In genomic region chr1:56451491-56451890, GRCh38 we compare ENCODE assay signal across 23 cellular contexts.
DNase-seq lines count a peak whose midpoint lies in the region; ATAC-seq and TF ChIP-seq lines count a peak whose summit lies in the region.
"Had no signal": no experiment of that assay in that cellular context is flagged by ENCODE, and none has a peak within 500 bp of the region (broad histone marks: within the 10 kb centered on the region; RNA-seq: fewer than 3 reads in every experiment).

No MANE protein-coding gene starts in this region.

- intact Hi-C loops in esophagus squamous epithelium (cut with DNase I): no loop called here
- intact Hi-C loops in mucosa of descending colon (cut with DNase I, micrococcal nuclease): no loop called here

- H3K27ac ChIP-seq in Peyer's patch (peak overlapping the region in 2 of 4 donors; percentile 69 to 72), esophagus squamous epithelium (peak overlapping the region in 3 of 4 donors; percentile 19 to 53 (median 40)), subcutaneous abdominal adipose tissue (ENCODE audit: low read depth, low read length) (peak overlapping the region; percentile 47)
- H3K27ac ChIP-seq: upper lobe of right lung had no signal

- DNase-seq in Peyer's patch (peak in 2 of 3 donors; percentile 78 to 84), esophagus squamous epithelium (lab: John Stamatoyannopoulos, UW) (no peak), mucosa of descending colon (peak; percentile 64 to 77 (median 75)), nucleus accumbens (lab: John Stamatoyannopoulos, UW) (no peak), NCI-H146 treated with DMSO at 0.1 percent for 48 hours (lab: John Stamatoyannopoulos, UW; ENCODE audit: unreplicated experiment) (no peak), cortex of kidney (lab: John Stamatoyannopoulos, UW) (no peak)
- DNase-seq: activated CD4-positive, alpha-beta T cell treated with anti-CD3 and anti-CD28 coated beads for 4 hours; activated CD8-positive, alpha-beta memory T cell treated with anti-CD3 and anti-CD28 coated beads for 24 hours; activated gamma-delta T cell; activated naive CD8-positive, alpha-beta T cell treated with anti-CD3 and anti-CD28 coated beads, Interleukin-2, amount 10 ng/mL, durations not matched to agents 7 days and 5 days; Calu3; caudate nucleus; lower lobe of right lung; NCI-H1092 treated with DMSO at 0.1 percent for 48 hours; NCI-H1930; NCI-H526 treated with DMSO at 0.1 percent for 48 hours; SHP77; stimulated activated CD4-positive, alpha-beta T cell treated with anti-CD3 and anti-CD28 coated beads, Interleukin-1b, Interleukin-23, amount 100 ng/mL, for 48 hours; stimulated activated CD8-positive, alpha-beta memory T cell treated with anti-CD3 and anti-CD28 coated beads, Interleukin-4, amount 100 ng/mL, for 48 hours; upper lobe of right lung had no signal

- H3K9me3 ChIP-seq in Peyer's patch: no peaks in the 10 kb centered on the region
- no peaks in the 10 kb centered on the region for H3K9me3 ChIP-seq in esophagus squamous epithelium
- H3K9me3 ChIP-seq in mucosa of descending colon: no peaks in the 10 kb centered on the region
- no peaks in the 10 kb centered on the region for H3K9me3 ChIP-seq in subcutaneous abdominal adipose tissue (ENCODE audit: control insufficient read depth in 5 of 5, low read length in 5 of 5)
- H3K9me3 ChIP-seq: lower lobe of right lung, upper lobe of right lung had no signal

- H3K4me3 ChIP-seq in Peyer's patch (no peak overlapping the region), esophagus squamous epithelium (no peak overlapping the region), mucosa of descending colon (no peak overlapping the region), subcutaneous abdominal adipose tissue (ENCODE audit: low read depth in 1 of 5, low read length in 5 of 5) (no peak overlapping the region)
- H3K4me3 ChIP-seq: lower lobe of right lung, skin epidermis, upper lobe of right lung had no signal

- WGBS in esophagus squamous epithelium, 2 donors: 81 to 95% methylated on average over 5 of the region's 5 CpGs

- H3K36me3 ChIP-seq in Peyer's patch (no peaks in the 10 kb centered on the region), esophagus squamous epithelium (no peaks in the 10 kb centered on the region), mucosa of descending colon (ENCODE audit: low read depth) (no peaks in the 10 kb centered on the region), subcutaneous abdominal adipose tissue (ENCODE audit: control insufficient read depth in 5 of 5, insufficient read depth in 5 of 5, low read length in 5 of 5) (no peaks in the 10 kb centered on the region)
- H3K36me3 ChIP-seq: lower lobe of right lung, upper lobe of right lung had no signal

- H3K9ac ChIP-seq in subcutaneous abdominal adipose tissue (ENCODE audit: low read length in 5 of 5): no peak overlapping the region

- H3K4me1 ChIP-seq in Peyer's patch (peaks cover 0 to 27% (median 0%) of the 10 kb centered on the region in 4 donors), esophagus squamous epithelium (peaks cover 0 to 40% (median 24%) of the 10 kb centered on the region in 3 donors), mucosa of descending colon (ENCODE audit: low read depth) (peaks cover 20% of the 10 kb centered on the region), subcutaneous abdominal adipose tissue (ENCODE audit: control insufficient read depth in 5 of 5, insufficient read depth in 5 of 5, low read length in 5 of 5) (peaks cover 10 to 46% (median 33%) of the 10 kb centered on the region in 5 donors)

- TF ChIP-seq CTCF in Peyer's patch (IDR thresholded peaks at IDR 0.05): peak in 1 of 6 experiments; percentile 18
- no peak for TF ChIP-seq CTCF in esophagus squamous epithelium (IDR thresholded peaks at IDR 0.05)
- no peak for TF ChIP-seq CTCF in mucosa of descending colon (IDR thresholded peaks at IDR 0.05)

- peak; percentile 98 for ATAC-seq in mucosa of descending colon
- ATAC-seq: HCT116 had no signal

- TF ChIP-seq POLR2A in Peyer's patch (IDR thresholded peaks at IDR 0.05) (peak in 1 of 2 donors; percentile 32), esophagus squamous epithelium (IDR thresholded peaks at IDR 0.05) (no peak)

- H3K27me3 ChIP-seq in Peyer's patch (no peaks in the 10 kb centered on the region), esophagus squamous epithelium (no peaks in the 10 kb centered on the region), subcutaneous abdominal adipose tissue (ENCODE audit: control insufficient read depth in 5 of 5, insufficient read depth in 4 of 5, low read length in 5 of 5) (no peaks in the 10 kb centered on the region)
- H3K27me3 ChIP-seq: upper lobe of right lung had no signal

Comparison
In these comparisons a context has a peak if more than half of its experiments do, and no peak if none do; other contexts are left out.
1. DNase-seq: peak in Peyer's patch (2 of 3) and mucosa of descending colon (3 of 3); none in esophagus squamous epithelium (single experiment), nucleus accumbens (0 of 56), NCI-H146 treated with DMSO at 0.1 percent for 48 hours (single experiment) and cortex of kidney (single experiment).